In genomic region chr4:24915121-24915922, GRCh38 we compare ENCODE assay signal across 17 cellular contexts. TPM values are rescaled to one million over a fixed set of nuclear protein-coding genes. Genes with fewer than 3 reads are reported as not detected.
A peak's percentile ranks its signal among the peaks of the same experiment; 100 is the strongest.
DNase-seq lines count a peak whose midpoint lies in the region; ATAC-seq, FAIRE-seq and TF ChIP-seq lines count a peak whose summit lies in the region.
"Had no signal": no experiment of that assay in that cellular context is flagged by ENCODE, and none has a peak within 500 bp of the region (broad histone marks: within the 10 kb centered on the region; RNA-seq: fewer than 3 reads in every experiment).

No MANE protein-coding gene starts in this region.

- TF ChIP-seq EP300 in HepG2 (IDR thresholded peaks at IDR 0.05; ENCODE audit: low read depth in 2 of 2, low read length in 2 of 2) = no peak
- no peak for TF ChIP-seq EP300 in HepG2 (CRISPR knock-in tag; IDR thresholded peaks at IDR 0.05; ENCODE audit: borderline replicate concordance)

- no TSS peak for BruUV-seq in HepG2 (replicated peaks; lab: Mats Ljungman, UMichigan)

- no peak overlapping the region for H3K4me2 ChIP-seq in HepG2 (ENCODE audit: low read depth, low read length)

- no peaks in the 10 kb centered on the region; the same call in 1 of the 2 replicates for H3K4me1 ChIP-seq in HepG2 (ENCODE audit: insufficient read depth, low read length)
- peaks cover 0 to 10% (median 2%) of the 10 kb centered on the region in 4 donors for H3K4me1 ChIP-seq in right lobe of liver

- POLR2A ChIA-PET in HepG2 (lab: Yijun Ruan, JAX) = no interaction called here

- CTCF ChIA-PET in HepG2 (lab: Yijun Ruan, JAX; ENCODE audit: low intra/inter-chr PET ratio, low total read pairs) = no interaction called here

- H3K9me3 ChIP-seq in HepG2 (ENCODE audit: low read length) (peaks cover 14% of the 10 kb centered on the region; the same call in 1 of the 2 replicates), right lobe of liver (no peaks in the 10 kb centered on the region)
- H3K9me3 ChIP-seq: uterus had no signal

- no peak for TF ChIP-seq CTCF in HepG2 (CRISPR knock-in tag; IDR thresholded peaks at IDR 0.05)
- TF ChIP-seq CTCF in right lobe of liver (IDR thresholded peaks at IDR 0.05) = peak in 1 of 4 donors; percentile 17
- peak; percentile 13 for TF ChIP-seq CTCF in fibroblast of pulmonary artery (IDR thresholded peaks at IDR 0.05; ENCODE audit: low read length, missing control alignments)

- H3K27me3 ChIP-seq in HepG2 (ENCODE audit: control insufficient read depth in 1 of 2, insufficient read depth in 2 of 2, low read length in 2 of 2) (peaks cover 0 to 12% of the 10 kb centered on the region in 2 experiments; a peak in 2 of 5 replicates), right lobe of liver (no peaks in the 10 kb centered on the region)
- H3K27me3 ChIP-seq: uterus had no signal

- 18% methylated on average over 8 of the region's 8 CpGs for WGBS in HepG2 (ENCODE audit: low lambda C conversion rate)
- 59% methylated on average over 7 of the region's 8 CpGs for WGBS in right lobe of liver (ENCODE audit: insufficient coverage, low coverage, low lambda C conversion rate, missing lambda C conversion rate)

- H3K9ac ChIP-seq in HepG2 (ENCODE audit: insufficient read depth, low read depth, low read length) = no peak overlapping the region

- DNase-seq in HepG2 (ENCODE audit: low spot score) (peak; percentile 6), right lobe of liver (no peak), SK-MEL-5 (ENCODE audit: low read depth, low spot score) (peak; percentile 23), fibroblast of pulmonary artery (ENCODE audit: low read depth) (peak; percentile 12), OCI-M1 (lab: John Stamatoyannopoulos, UW) (no peak), KG1 (lab: John Stamatoyannopoulos, UW) (no peak)
- DNase-seq: activated CD4-positive, alpha-beta T cell treated with anti-CD3 and anti-CD28 coated beads for 1 hour; activated effector memory CD4-positive, alpha-beta T cell treated with anti-CD3 and anti-CD28 coated beads, Interleukin-2, amount 50 U/mL, for 16 hours; foreskin melanocyte; natural killer cell; NCI-H510A; SHP77; uterus had no signal

- no peak for FAIRE-seq in HepG2 (lab: Jason Lieb, UNC)
- FAIRE-seq: bronchial epithelial cell had no signal

- TF ChIP-seq POLR2A in HepG2 (IDR thresholded peaks at IDR 0.05; ENCODE audit: insufficient read depth in 1 of 2, low read depth in 2 of 2, low read length in 2 of 2) (no peak), right lobe of liver (IDR thresholded peaks at IDR 0.05) (no peak)

- H3K36me3 ChIP-seq in HepG2 (replicated peaks in 1 of 2; ENCODE audit: control insufficient read depth in 1 of 2, insufficient read depth in 2 of 2, low read length in 2 of 2) (no peaks in the 10 kb centered on the region), right lobe of liver (no peaks in the 10 kb centered on the region)
- H3K36me3 ChIP-seq: uterus had no signal

- in situ Hi-C loops in HepG2 (cut with HindIII; ENCODE audit: extremely low pct_ligation_motif_present, low pct_unique_long_range_greater_than_20kb) (no loop called here), SK-MEL-5 (cut with HindIII; ENCODE audit: low pct_unique_long_range_greater_than_20kb, low sequenced_read_pairs) (no loop called here)

- no peak overlapping the region for H3K27ac ChIP-seq in HepG2 (ENCODE audit: extremely low read length, insufficient read depth, low read length)
- H3K27ac ChIP-seq in right lobe of liver = no peak overlapping the region
- H3K27ac ChIP-seq: C4-2B, uterus had no signal

- H4K20me1 ChIP-seq in HepG2 (ENCODE audit: insufficient read depth, low read length) = no peaks in the 10 kb centered on the region

- no peak overlapping the region for H2AFZ ChIP-seq in HepG2 (ENCODE audit: low read length)

- no peak overlapping the region for H3K4me3 ChIP-seq in HepG2 (replicated peaks in 1 of 3; ENCODE audit: insufficient read depth in 1 of 3, low read depth in 2 of 3, low read length in 3 of 3)
- H3K4me3 ChIP-seq in right lobe of liver = no peak overlapping the region
- H3K4me3 ChIP-seq in fibroblast of pulmonary artery (replicated peaks; ENCODE audit: low read depth, low read length) = no peak overlapping the region
- H3K4me3 ChIP-seq: uterus had no signal

- no peak for ATAC-seq in HepG2
- ATAC-seq in right lobe of liver = no peak
- no peak for ATAC-seq in GM18861 (IDR thresholded peaks at IDR 0.05; ENCODE audit: unreplicated experiment)
- no peak for ATAC-seq in GM19023 (IDR thresholded peaks at IDR 0.05; ENCODE audit: unreplicated experiment)
- ATAC-seq: natural killer cell had no signal

- H3K79me2 ChIP-seq in HepG2 (ENCODE audit: insufficient read depth, low read length) = no peaks in the 10 kb centered on the region

- TF ChIP-seq RAD21 in HepG2 (CRISPR knock-in tag; IDR thresholded peaks at IDR 0.05) = no peak

- intact Hi-C loops in HepG2 (cut with micrococcal nuclease; ENCODE audit: unreplicated experiment) (no loop called here), right lobe of liver (cut with DNase I) (no loop called here)

TF ChIP-seq in HepG2, 621 proteins besides CTCF, POLR2A, EP300 and RAD21:
- TF ChIP-seq DMAP1 (CRISPR knock-in tag; IDR thresholded peaks at IDR 0.05) = no peak

RNA-seq across cellular contexts. Expression of gene CCDC149, which starts 2.5 kb away (rescaled TPM):
- 0.21 and 0.44 TPM in 2 replicates for total RNA-seq in HepG2 (2016; rRNA removed; fragmentation: Illumina TruSeq; extraction: Trizol)
- total RNA-seq in HepG2 (2016; cell fraction: cytosol; rRNA removed; fragmentation: Illumina TruSeq; extraction: Trizol; ENCODE audit: low read depth) = 0.20 and 0.35 TPM in 2 replicates
- 0.24 and 0.42 TPM in 2 replicates for total RNA-seq in HepG2 (2016; cell fraction: insoluble cytoplasmic fraction; rRNA removed; fragmentation: Illumina TruSeq; extraction: Trizol)
- 0.43 and 0.48 TPM in 2 replicates for total RNA-seq in HepG2 (2016; cell fraction: membrane; rRNA removed; fragmentation: Illumina TruSeq; extraction: Trizol)
- 0.47 TPM in 1 of 2 replicates, not detected in the other for total RNA-seq in HepG2 (2016; cell fraction: nucleus; rRNA removed; fragmentation: Illumina TruSeq; extraction: Trizol)
- 0.59 and 0.95 TPM in 2 replicates for polyA plus RNA-seq in HepG2 (2011; rRNA removed)
- polyA plus RNA-seq in HepG2 (2011; cell fraction: cytosol; rRNA removed) = 0.69 and 0.70 TPM in 2 replicates
- polyA plus RNA-seq in HepG2 (2011; cell fraction: nucleus; rRNA removed) = 0.23 and 0.61 TPM in 2 replicates
- polyA plus RNA-seq in HepG2 (2012) = 0.24 and 0.84 TPM in 2 replicates
- 0.41 and 0.46 TPM in 2 replicates for polyA plus RNA-seq in HepG2 (2016; cell fraction: cytosol; fragmentation: Illumina TruSeq; extraction: Trizol; ENCODE audit: low read depth)
- polyA plus RNA-seq in HepG2 (2016; cell fraction: insoluble cytoplasmic fraction; fragmentation: Illumina TruSeq; extraction: Trizol; ENCODE audit: low read depth) = 0.54 and 0.79 TPM in 2 replicates
- polyA plus RNA-seq in HepG2 (2016; cell fraction: membrane; fragmentation: Illumina TruSeq; extraction: Trizol; ENCODE audit: low read depth) = 0.37 and 0.62 TPM in 2 replicates
- 0.18 and 0.52 TPM in 2 replicates for polyA plus RNA-seq in HepG2 (2016; cell fraction: nucleus; fragmentation: Illumina TruSeq; extraction: Trizol; ENCODE audit: insufficient read depth, low read depth)
- 0.18 TPM in 1 of 2 replicates, not detected in the other for polyA minus RNA-seq in HepG2 (2011; rRNA and poly(A)+ RNA removed; ENCODE audit: low replicate concordance)
- not detected in 2 replicates for polyA minus RNA-seq in HepG2 (2011; cell fraction: cytosol; rRNA and poly(A)+ RNA removed)
- 0.87 and 0.90 TPM in 2 replicates for polyA minus RNA-seq in HepG2 (2011; cell fraction: nucleus; rRNA and poly(A)+ RNA removed)
- total RNA-seq in right lobe of liver = 1 to 10 TPM; 3.9 to 8.0 (median 5.2) TPM
- 0.40 and 0.45 TPM in 2 replicates for total RNA-seq in SK-MEL-5 (2014; rRNA removed; shearing (Covaris generic))
- 0.29 and 0.30 TPM in 2 replicates for polyA plus RNA-seq in SK-MEL-5 (2015; cell fraction: cytosol; rRNA removed)
- polyA plus RNA-seq in SK-MEL-5 (2015; cell fraction: nucleus; rRNA removed) = 0.08 and 0.94 TPM in 2 replicates

Comparison
In these comparisons a context has a peak if more than half of its experiments do, and no peak if none do; other contexts are left out.
1. DNase-seq: peak in HepG2 (single experiment), SK-MEL-5 (single experiment) and fibroblast of pulmonary artery (single experiment); none in right lobe of liver (0 of 3), OCI-M1 (single experiment) and KG1 (single experiment).